Comparison of ENCODE assay signal across 22 cellular contexts in the genomic region with DNA sequence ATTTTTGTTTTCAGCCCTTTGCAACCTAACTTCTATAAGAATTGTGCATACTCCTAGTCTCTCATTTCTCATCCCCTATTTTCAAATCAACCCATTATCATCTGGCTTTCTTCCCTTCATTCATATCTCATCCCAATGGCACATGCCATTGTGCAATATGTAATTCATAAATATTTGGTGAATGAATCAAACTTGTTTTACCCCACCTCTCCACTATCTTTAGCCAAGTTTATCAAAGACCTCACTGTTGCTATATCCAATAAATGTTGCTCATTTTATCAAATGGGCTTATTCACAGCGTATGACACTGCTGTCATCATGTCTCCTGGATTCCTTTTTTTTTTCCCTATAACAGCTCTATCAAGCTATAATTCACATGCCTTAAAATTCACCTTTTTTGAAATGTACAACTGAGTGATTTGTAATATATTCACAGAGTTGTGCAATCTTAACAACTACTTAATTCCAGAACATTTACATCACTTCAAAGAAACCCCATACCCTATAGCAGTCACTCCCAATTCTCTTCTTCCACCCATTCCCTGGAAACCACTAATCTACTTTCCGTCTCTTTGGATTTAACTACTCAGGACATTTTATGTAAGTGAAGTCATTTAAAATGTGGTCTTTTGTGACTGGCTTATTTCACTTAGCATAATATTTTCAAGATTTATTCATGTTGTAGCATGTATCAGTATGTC.
DNase-seq lines count a peak whose midpoint lies in the region; ATAC-seq and TF ChIP-seq lines count a peak whose summit lies in the region.
"Had no signal": no experiment of that assay in that cellular context is flagged by ENCODE, and none has a peak within 500 bp of the region (broad histone marks: within the 10 kb centered on the region; RNA-seq: fewer than 3 reads in every experiment).

No MANE protein-coding gene starts in this region.

- H3K36me3 ChIP-seq in fibroblast of lung (ENCODE audit: control insufficient read depth, insufficient read depth, low read length): no peaks in the 10 kb centered on the region
- H3K36me3 ChIP-seq: heart right ventricle, uterus, WERI-Rb-1 had no signal

- no peaks in the 10 kb centered on the region for H3K9me3 ChIP-seq in fibroblast of lung (ENCODE audit: control insufficient read depth, insufficient read depth, low read depth, low read length)
- H3K9me3 ChIP-seq: heart right ventricle, mucosa of descending colon, uterus had no signal

- no peaks in the 10 kb centered on the region for H3K36me3 Mint-ChIP-seq in HFFc6 (ENCODE audit: low read depth)
- H3K36me3 Mint-ChIP-seq: CD4-positive, CD25-positive, alpha-beta regulatory T cell; T-cell had no signal

- no peak overlapping the region for H3K9ac ChIP-seq in fibroblast of lung (ENCODE audit: insufficient read depth, low read length)

- H3K27ac Mint-ChIP-seq in HFFc6: peak overlapping the region; percentile 11
- H3K27ac Mint-ChIP-seq: CD4-positive, CD25-positive, alpha-beta regulatory T cell; stimulated activated naive CD8-positive, alpha-beta T cell treated with anti-CD3 and anti-CD28 coated beads, Interleukin-15, amount 100 ng/mL, for 72 hours; T-cell had no signal

- ATAC-seq in HG02884 (IDR thresholded peaks at IDR 0.05; ENCODE audit: unreplicated experiment): no peak
- ATAC-seq: mucosa of descending colon; stimulated activated naive CD8-positive, alpha-beta T cell treated with anti-CD3 and anti-CD28 coated beads, Interleukin-15, amount 100 ng/mL, for 72 hours; T-cell had no signal

- H3K79me2 ChIP-seq in fibroblast of lung (ENCODE audit: control insufficient read depth, insufficient read depth, low read length): no peaks in the 10 kb centered on the region

- H3K4me1 ChIP-seq in fibroblast of lung (ENCODE audit: control insufficient read depth, extremely low read depth, insufficient read depth, low read length): peaks cover 20% of the 10 kb centered on the region
- H3K4me1 ChIP-seq: uterus had no signal

- TF ChIP-seq CTCF in HFFc6 (IDR thresholded peaks at IDR 0.05) (no peak), fibroblast of lung (conservative IDR thresholded peaks at IDR 0.05 in 1 of 2, IDR thresholded peaks at IDR 0.05 in 1 of 2; ENCODE audit: low read depth in 1 of 2, low read length in 2 of 2) (no peak)

- peak; percentile 45 for DNase-seq in HFFc6
- DNase-seq in SK-MEL-5 (ENCODE audit: low read depth, low spot score): peak; percentile 30
- DNase-seq in fibroblast of lung (ENCODE audit: low read depth in 2 of 2): peak; percentile 90 to 91
- peak; percentile 78 for DNase-seq in skeletal muscle cell (ENCODE audit: low read depth)
- no peak for DNase-seq in AML-193 (lab: John Stamatoyannopoulos, UW)
- DNase-seq in NOMO-1 (lab: John Stamatoyannopoulos, UW; ENCODE audit: unreplicated experiment in 2 of 2): no peak
- DNase-seq: activated gamma-delta T cell; caudate nucleus; CD4-positive, CD25-positive, alpha-beta regulatory T cell; DND-41; heart right ventricle; KG1; mucosa of descending colon; NCI-H1417 treated with DMSO at 0.1 percent for 48 hours; NCI-H345; occipital lobe; stimulated activated naive CD8-positive, alpha-beta T cell treated with anti-CD3 and anti-CD28 coated beads, Interleukin-15, amount 100 ng/mL, for 72 hours; T-cell; uterus; WERI-Rb-1 had no signal

- H3K9me3 Mint-ChIP-seq in HFFc6: no peaks in the 10 kb centered on the region

- H3K27ac ChIP-seq in fibroblast of lung (ENCODE audit: insufficient read depth, low read length): peak overlapping the region; percentile 22
- H3K27ac ChIP-seq: heart right ventricle, PC-9, uterus, WERI-Rb-1 had no signal

- H3K4me2 ChIP-seq in fibroblast of lung (ENCODE audit: extremely low read depth, insufficient read depth, low read length): peak overlapping the region; percentile 52
- H3K4me2 ChIP-seq: PC-9 had no signal

- no peaks in the 10 kb centered on the region for H3K27me3 ChIP-seq in fibroblast of lung (ENCODE audit: control insufficient read depth, insufficient read depth, low read length)
- H3K27me3 ChIP-seq: heart right ventricle, uterus had no signal

- no peaks in the 10 kb centered on the region; the same call in 1 of the 2 replicates for H3K27me3 Mint-ChIP-seq in HFFc6 (ENCODE audit: insufficient read depth)
- H3K27me3 Mint-ChIP-seq: CD4-positive, CD25-positive, alpha-beta regulatory T cell; stimulated activated naive CD8-positive, alpha-beta T cell treated with anti-CD3 and anti-CD28 coated beads, Interleukin-15, amount 100 ng/mL, for 72 hours had no signal

- in situ Hi-C loops in SK-MEL-5 (cut with HindIII; ENCODE audit: low pct_unique_long_range_greater_than_20kb, low sequenced_read_pairs): no loop called here

- no peak overlapping the region for H2AFZ ChIP-seq in fibroblast of lung (ENCODE audit: low read length)
- H2AFZ ChIP-seq: PC-9 had no signal

- H3K4me3 ChIP-seq in fibroblast of lung (replicated peaks in 1 of 4; ENCODE audit: control extremely low read depth in 1 of 4, insufficient read depth in 1 of 4, low read depth in 3 of 4, low read length in 4 of 4) (peak overlapping the region in 1 of 4 experiments; percentile 43), skeletal muscle cell (ENCODE audit: low read depth, low read length) (no peak overlapping the region)
- H3K4me3 ChIP-seq: heart right ventricle, mucosa of descending colon, PC-9, uterus had no signal

- peak overlapping the region; percentile 2; the same call in 1 of the 2 replicates for H3K4me3 Mint-ChIP-seq in HFFc6
- H3K4me3 Mint-ChIP-seq: CD4-positive, CD25-positive, alpha-beta regulatory T cell; stimulated activated naive CD8-positive, alpha-beta T cell treated with anti-CD3 and anti-CD28 coated beads, Interleukin-15, amount 100 ng/mL, for 72 hours; T-cell had no signal

- no peaks in the 10 kb centered on the region for H4K20me1 ChIP-seq in fibroblast of lung (ENCODE audit: control insufficient read depth, extremely low read depth, insufficient read depth, low read length)

- peaks cover 60% of the 10 kb centered on the region for H3K4me1 Mint-ChIP-seq in HFFc6 (ENCODE audit: low read depth)
- H3K4me1 Mint-ChIP-seq: CD4-positive, CD25-positive, alpha-beta regulatory T cell; stimulated activated naive CD8-positive, alpha-beta T cell treated with anti-CD3 and anti-CD28 coated beads, Interleukin-15, amount 100 ng/mL, for 72 hours; T-cell had no signal

Comparison
In these comparisons a context has a peak if more than half of its experiments do, and no peak if none do; other contexts are left out.
1. DNase-seq: peak in HFFc6 (single experiment), SK-MEL-5 (single experiment), fibroblast of lung (2 of 2) and skeletal muscle cell (single experiment); none in AML-193 (0 of 2) and NOMO-1 (0 of 2).